Comparison of ENCODE assay signal across 8 cellular contexts in the genomic region with DNA sequence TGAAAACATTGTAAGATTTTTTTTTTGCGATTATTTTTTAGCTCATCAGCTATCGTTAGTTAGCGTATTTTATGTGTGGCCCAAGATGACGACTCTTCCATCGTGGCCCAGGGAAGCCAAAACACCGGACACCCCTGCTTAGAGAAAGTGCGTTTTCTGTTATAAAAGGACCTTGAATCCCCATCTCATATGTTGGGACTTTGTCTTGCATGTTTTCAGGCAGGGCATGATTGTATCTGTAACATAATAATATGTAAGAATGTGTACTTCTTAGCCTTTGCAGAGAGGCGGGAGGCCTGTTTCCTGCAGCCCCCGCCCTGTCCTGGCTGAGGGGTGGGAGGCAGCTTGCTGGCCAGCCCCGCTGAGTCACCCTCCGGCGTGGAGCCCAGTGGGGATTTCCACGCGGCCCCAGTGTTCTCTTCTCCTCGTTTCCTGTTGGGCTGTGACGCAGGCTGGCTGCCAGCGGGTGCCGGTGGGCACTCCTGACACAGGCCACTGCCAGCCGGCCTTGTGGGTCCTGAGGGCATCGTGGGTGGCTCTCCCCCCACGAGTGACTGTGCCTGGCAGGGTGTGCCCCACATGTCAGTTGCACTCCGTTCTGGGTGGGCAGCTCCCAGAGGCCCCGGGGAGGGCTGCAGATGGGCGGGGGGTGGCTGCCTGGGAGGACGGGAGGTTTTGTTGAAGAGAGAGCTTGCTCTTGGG. TPM values are rescaled to one million over a fixed set of nuclear protein-coding genes. Genes with fewer than 3 reads are reported as not detected.
DNase-seq lines count a peak whose midpoint lies in the region; ATAC-seq lines count a peak whose summit lies in the region.

No MANE protein-coding gene starts in this region.

- H3K4me3 ChIP-seq in mesodermal cell (ENCODE audit: extremely low read depth, insufficient read depth, low read length, poor library complexity, severe bottlenecking), result no peak overlapping the region

- peak; percentile 69 for ATAC-seq in GM18858 (IDR thresholded peaks at IDR 0.05; ENCODE audit: unreplicated experiment)
- ATAC-seq in HG03354 (IDR thresholded peaks at IDR 0.05; ENCODE audit: poor library complexity, severe bottlenecking, unreplicated experiment), result peak; percentile 76
- no peak for ATAC-seq in HG03025 (IDR thresholded peaks at IDR 0.05; ENCODE audit: low FRiP score, unreplicated experiment)

- peaks cover 63% of the 10 kb centered on the region for H3K36me3 Mint-ChIP-seq in activated CD4-positive, alpha-beta memory T cell treated with anti-CD3 and anti-CD28 coated beads, Interleukin-2, amount 10 ng/mL, durations not matched to agents 7 days and 5 days (ENCODE audit: low read depth)

- peaks cover 95% of the 10 kb centered on the region for H3K4me1 Mint-ChIP-seq in activated CD4-positive, alpha-beta memory T cell treated with anti-CD3 and anti-CD28 coated beads, Interleukin-2, amount 10 ng/mL, durations not matched to agents 7 days and 5 days

- peaks cover 3% of the 10 kb centered on the region for H3K36me3 ChIP-seq in mesodermal cell (ENCODE audit: control insufficient read depth, insufficient read depth, low read length)

- CTCF ChIA-PET in activated CD4-positive, alpha-beta memory T cell treated with anti-CD3 and anti-CD28 coated beads, Interleukin-2, amount 10 ng/mL, durations not matched to agents 7 days and 5 days (lab: Charles Lee), result interaction anchor here (1.0 to 2.3 kb wide), 3 partner anchors 13 to 48 kb away, joined by 3 to 7 read pairs (median 4); no protein-coding TSS in a partner anchor

- POLR2A ChIA-PET in activated CD4-positive, alpha-beta memory T cell treated with anti-CD3 and anti-CD28 coated beads, Interleukin-2, amount 10 ng/mL, durations not matched to agents 7 days and 5 days (lab: Charles Lee), result interaction anchor here (0.8 to 10.4 kb wide), 24 partner anchors 9 to 174 kb away, joined by 3 to 117 read pairs (median 5); partner anchors contain the start of gene SMAD3

- H3K27me3 Mint-ChIP-seq in activated CD4-positive, alpha-beta memory T cell treated with anti-CD3 and anti-CD28 coated beads, Interleukin-2, amount 10 ng/mL, durations not matched to agents 7 days and 5 days, result no peaks in the 10 kb centered on the region

- no peaks in the 10 kb centered on the region for H3K9me3 Mint-ChIP-seq in activated CD4-positive, alpha-beta memory T cell treated with anti-CD3 and anti-CD28 coated beads, Interleukin-2, amount 10 ng/mL, durations not matched to agents 7 days and 5 days

- H3K9me3 ChIP-seq in mesodermal cell (ENCODE audit: control insufficient read depth, low read length), result no peaks in the 10 kb centered on the region

- WGBS in mesodermal cell (ENCODE audit: insufficient coverage in 2 of 2), 2 experiments, result 74 to 85% methylated on average over 12 to 23 of the region's 25 CpGs

- H3K4me3 Mint-ChIP-seq in activated CD4-positive, alpha-beta memory T cell treated with anti-CD3 and anti-CD28 coated beads, Interleukin-2, amount 10 ng/mL, durations not matched to agents 7 days and 5 days, result peak overlapping the region; percentile 23

- H3K27ac ChIP-seq in mesodermal cell (ENCODE audit: low read depth, low read length, severe bottlenecking), result peak overlapping the region; percentile 74

- peak overlapping the region; percentile 77 for H3K27ac Mint-ChIP-seq in activated CD4-positive, alpha-beta memory T cell treated with anti-CD3 and anti-CD28 coated beads, Interleukin-2, amount 10 ng/mL, durations not matched to agents 7 days and 5 days

- DNase-seq in activated CD4-positive, alpha-beta memory T cell treated with anti-CD3 and anti-CD28 coated beads, Interleukin-2, amount 10 ng/mL, durations not matched to agents 7 days and 5 days, result peak; percentile 86
- DNase-seq in dedifferentiated amniotic fluid mesenchymal stem cell (ENCODE audit: extremely low spot score) (peak; percentile 80), epidermal melanocyte (ENCODE audit: insufficient read length, low spot score) (no peak)
- peak; percentile 67 for DNase-seq in stimulated activated CD8-positive, alpha-beta memory T cell treated with anti-CD3 and anti-CD28 coated beads, Interleukin-15, amount 100 ng/mL, for 24 hours (ENCODE audit: low read depth)

- peaks cover 59% of the 10 kb centered on the region for H3K4me1 ChIP-seq in mesodermal cell (ENCODE audit: control insufficient read depth, insufficient read depth, low read length, poor library complexity, severe bottlenecking)

RNA-seq across cellular contexts. Expression of gene SMAD3, which starts 55.6 kb away (rescaled TPM):
- 100 to 1,000 TPM; 145 to 148 TPM for total RNA-seq in activated CD4-positive, alpha-beta memory T cell treated with anti-CD3 and anti-CD28 coated beads, Interleukin-2, amount 10 ng/mL, durations not matched to agents 7 days and 5 days
- 38.8 TPM for polyA plus RNA-seq in mesodermal cell (2013, experiment 1 of 2)
- 36.1 TPM for polyA plus RNA-seq in mesodermal cell (2013, experiment 2 of 2)
